ENCODE assay signal across 8 cellular contexts in genomic region chr13:42039946-42040729, GRCh38. TPM values are rescaled to one million over a fixed set of nuclear protein-coding genes. Genes with fewer than 3 reads are reported as not detected.
DNase-seq lines count a peak whose midpoint lies in the region; ATAC-seq, FAIRE-seq and TF ChIP-seq lines count a peak whose summit lies in the region.

No MANE protein-coding gene starts in this region.

- H3K4me1 Mint-ChIP-seq in activated CD4-positive, alpha-beta T cell treated with anti-CD3 and anti-CD28 coated beads, Interleukin-2, amount 10 ng/mL, durations not matched to agents 7 days and 5 days: peaks cover 23% of the 10 kb centered on the region

- TF ChIP-seq POLR2A in HepG2 (IDR thresholded peaks at IDR 0.05; ENCODE audit: insufficient read depth in 1 of 2, low read depth in 2 of 2, low read length in 2 of 2): no peak

- BruUV-seq in HepG2 (replicated peaks; lab: Mats Ljungman, UMichigan): no TSS peak

- H3K27ac Mint-ChIP-seq in activated CD4-positive, alpha-beta T cell treated with anti-CD3 and anti-CD28 coated beads, Interleukin-2, amount 10 ng/mL, durations not matched to agents 7 days and 5 days: peak overlapping the region; percentile 83

- peak overlapping the region; percentile 81 for H3K4me3 Mint-ChIP-seq in activated CD4-positive, alpha-beta T cell treated with anti-CD3 and anti-CD28 coated beads, Interleukin-2, amount 10 ng/mL, durations not matched to agents 7 days and 5 days

- CTCF ChIA-PET in activated CD4-positive, alpha-beta T cell treated with anti-CD3 and anti-CD28 coated beads, Interleukin-2, amount 10 ng/mL, durations not matched to agents 7 days and 5 days (lab: Charles Lee): interaction anchor here (0.7 kb wide), 1 partner anchor 79 kb away, joined by 3 read pairs; the partner anchor contains the start of gene VWA8
- CTCF ChIA-PET in HepG2 (lab: Yijun Ruan, JAX; ENCODE audit: low intra/inter-chr PET ratio, low total read pairs): no interaction called here

- H2AFZ ChIP-seq in HepG2 (ENCODE audit: low read length): no peak overlapping the region

- no peaks in the 10 kb centered on the region for H3K36me3 ChIP-seq in HepG2 (replicated peaks in 1 of 2; ENCODE audit: control insufficient read depth in 1 of 2, insufficient read depth in 2 of 2, low read length in 2 of 2)

- DNase-seq in AG09309 (ENCODE audit: low read depth): peak; percentile 52
- peak; percentile 85 for DNase-seq in NCI-H226
- peak; percentile 89 for DNase-seq in activated CD4-positive, alpha-beta T cell treated with anti-CD3 and anti-CD28 coated beads, Interleukin-2, amount 10 ng/mL, durations not matched to agents 7 days and 5 days
- DNase-seq in dedifferentiated amniotic fluid mesenchymal stem cell (ENCODE audit: extremely low spot score): peak; percentile 64
- no peak for DNase-seq in HepG2 (ENCODE audit: low spot score)
- DNase-seq in stimulated activated CD4-positive, alpha-beta T cell treated with anti-CD3 and anti-CD28 coated beads, Interleukin-2, amount 100 ng/mL, for 48 hours: peak; percentile 77 to 80

- H3K79me2 ChIP-seq in HepG2 (ENCODE audit: insufficient read depth, low read length): no peaks in the 10 kb centered on the region

- WGBS in HepG2 (ENCODE audit: low lambda C conversion rate): 1% methylated on average over 24 of the region's 91 CpGs

- H3K4me1 ChIP-seq in HepG2 (ENCODE audit: insufficient read depth, low read length): peaks cover 19% of the 10 kb centered on the region

- H3K9ac ChIP-seq in HepG2 (ENCODE audit: insufficient read depth, low read depth, low read length): no peak overlapping the region

- H3K36me3 Mint-ChIP-seq in activated CD4-positive, alpha-beta T cell treated with anti-CD3 and anti-CD28 coated beads, Interleukin-2, amount 10 ng/mL, durations not matched to agents 7 days and 5 days (ENCODE audit: low read depth): peaks cover 7% of the 10 kb centered on the region

- H3K9me3 Mint-ChIP-seq in activated CD4-positive, alpha-beta T cell treated with anti-CD3 and anti-CD28 coated beads, Interleukin-2, amount 10 ng/mL, durations not matched to agents 7 days and 5 days: peaks cover 10% of the 10 kb centered on the region

- TF ChIP-seq EP300 in HepG2 (IDR thresholded peaks at IDR 0.05; ENCODE audit: low read depth in 2 of 2, low read length in 2 of 2): no peak
- TF ChIP-seq EP300 in HepG2 (CRISPR knock-in tag; IDR thresholded peaks at IDR 0.05; ENCODE audit: borderline replicate concordance): no peak

- intact Hi-C loops in HepG2 (cut with micrococcal nuclease; ENCODE audit: unreplicated experiment): loop anchor here (2.0 to 5.0 kb wide), 3 partner anchors 79 to 373 kb away; partner anchors contain the start of gene VWA8

- FAIRE-seq in HepG2 (lab: Jason Lieb, UNC): no peak

- in situ Hi-C loops in HepG2 (cut with HindIII; ENCODE audit: extremely low pct_ligation_motif_present, low pct_unique_long_range_greater_than_20kb): no loop called here

- POLR2A ChIA-PET in activated CD4-positive, alpha-beta T cell treated with anti-CD3 and anti-CD28 coated beads, Interleukin-2, amount 10 ng/mL, durations not matched to agents 7 days and 5 days (lab: Charles Lee): no interaction called here
- POLR2A ChIA-PET in HepG2 (lab: Yijun Ruan, JAX): no interaction called here

- no peaks in the 10 kb centered on the region for H3K9me3 ChIP-seq in HepG2 (ENCODE audit: low read length)

- H3K27me3 ChIP-seq in HepG2 (ENCODE audit: control insufficient read depth in 1 of 2, insufficient read depth in 2 of 2, low read length in 2 of 2): peaks cover 8 to 44% of the 10 kb centered on the region in 2 experiments; a peak in 4 of 5 replicates

- H3K27ac ChIP-seq in HepG2 (ENCODE audit: extremely low read length, insufficient read depth, low read length): no peak overlapping the region

- H3K27me3 Mint-ChIP-seq in activated CD4-positive, alpha-beta T cell treated with anti-CD3 and anti-CD28 coated beads, Interleukin-2, amount 10 ng/mL, durations not matched to agents 7 days and 5 days: peaks cover 15% of the 10 kb centered on the region

- H3K4me3 ChIP-seq in AG09309 (ENCODE audit: control insufficient read depth, low read depth, low read length) (peak overlapping the region; percentile 83), HepG2 (replicated peaks in 1 of 3; ENCODE audit: insufficient read depth in 1 of 3, low read depth in 2 of 3, low read length in 3 of 3) (peak overlapping the region; percentile 42 to 71 (median 61))

- H4K20me1 ChIP-seq in HepG2 (ENCODE audit: insufficient read depth, low read length): no peaks in the 10 kb centered on the region

- no peak for TF ChIP-seq RAD21 in HepG2 (CRISPR knock-in tag; IDR thresholded peaks at IDR 0.05)

- H3K4me2 ChIP-seq in HepG2 (ENCODE audit: low read depth, low read length): peak overlapping the region; percentile 86

- ATAC-seq in GM18868 (IDR thresholded peaks at IDR 0.05; ENCODE audit: unreplicated experiment) (peak; percentile 69), HG03097 (IDR thresholded peaks at IDR 0.05; ENCODE audit: low FRiP score, unreplicated experiment) (peak; percentile 70), HepG2 (peak; percentile 82)

- TF ChIP-seq CTCF in AG09309 (IDR thresholded peaks at IDR 0.05; ENCODE audit: control insufficient read depth, insufficient read depth, low read depth, low read length, missing control alignments) (no peak), HepG2 (CRISPR knock-in tag; IDR thresholded peaks at IDR 0.05) (no peak)

TF ChIP-seq in HepG2, 621 proteins besides CTCF, POLR2A, EP300 and RAD21 (continues in another document):
- TF ChIP-seq ZNF143 (CRISPR knock-in tag; IDR thresholded peaks at IDR 0.05): no peak
- TF ChIP-seq, protein P1, sequence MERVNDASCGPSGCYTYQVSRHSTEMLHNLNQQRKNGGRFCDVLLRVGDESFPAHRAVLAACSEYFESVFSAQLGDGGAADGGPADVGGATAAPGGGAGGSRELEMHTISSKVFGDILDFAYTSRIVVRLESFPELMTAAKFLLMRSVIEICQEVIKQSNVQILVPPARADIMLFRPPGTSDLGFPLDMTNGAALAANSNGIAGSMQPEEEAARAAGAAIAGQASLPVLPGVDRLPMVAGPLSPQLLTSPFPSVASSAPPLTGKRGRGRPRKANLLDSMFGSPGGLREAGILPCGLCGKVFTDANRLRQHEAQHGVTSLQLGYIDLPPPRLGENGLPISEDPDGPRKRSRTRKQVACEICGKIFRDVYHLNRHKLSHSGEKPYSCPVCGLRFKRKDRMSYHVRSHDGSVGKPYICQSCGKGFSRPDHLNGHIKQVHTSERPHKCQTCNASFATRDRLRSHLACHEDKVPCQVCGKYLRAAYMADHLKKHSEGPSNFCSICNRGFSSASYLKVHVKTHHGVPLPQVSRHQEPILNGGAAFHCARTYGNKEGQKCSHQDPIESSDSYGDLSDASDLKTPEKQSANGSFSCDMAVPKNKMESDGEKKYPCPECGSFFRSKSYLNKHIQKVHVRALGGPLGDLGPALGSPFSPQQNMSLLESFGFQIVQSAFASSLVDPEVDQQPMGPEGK (CRISPR knock-in tag; IDR thresholded peaks at IDR 0.05): 0 out of 2 replicates have a peak, but pooled peaks have one; percentile 25
- no peak for TF ChIP-seq ZNF33A (CRISPR knock-in tag; IDR thresholded peaks at IDR 0.05; ENCODE audit: borderline replicate concordance)
- TF ChIP-seq ZNF484 (CRISPR knock-in tag; IDR thresholded peaks at IDR 0.05; ENCODE audit: borderline replicate concordance, low read depth): no peak
- peak; percentile 53 for TF ChIP-seq HNRNPK (IDR thresholded peaks at IDR 0.05; ENCODE audit: low read depth, low read length, poor library complexity, severe bottlenecking)
- no peak for TF ChIP-seq ZNF746 (CRISPR knock-in tag; IDR thresholded peaks at IDR 0.05)
- TF ChIP-seq PAF1 (CRISPR knock-in tag; IDR thresholded peaks at IDR 0.05): no peak
- TF ChIP-seq CBX2 (IDR thresholded peaks at IDR 0.05; ENCODE audit: low read depth, low read length): 0 out of 2 replicates have a peak, but pooled peaks have one; percentile 42
- 0 out of 2 replicates have a peak, but pooled peaks have one; percentile 71 for TF ChIP-seq CBX2 (CRISPR knock-in tag; IDR thresholded peaks at IDR 0.05; ENCODE audit: low read depth)

RNA-seq across cellular contexts. Expression of gene DGKH, which starts 8.3 kb away (rescaled TPM):
- 10 to 100 TPM; 17.3 to 18.2 TPM for total RNA-seq in activated CD4-positive, alpha-beta T cell treated with anti-CD3 and anti-CD28 coated beads, Interleukin-2, amount 10 ng/mL, durations not matched to agents 7 days and 5 days
- total RNA-seq in HepG2 (2016; rRNA removed; fragmentation: Illumina TruSeq; extraction: Trizol): 0.06 and 0.13 TPM in 2 replicates
- not detected in 2 replicates for total RNA-seq in HepG2 (2016; cell fraction: cytosol; rRNA removed; fragmentation: Illumina TruSeq; extraction: Trizol; ENCODE audit: low read depth)
- 0.02 and 0.04 TPM in 2 replicates for total RNA-seq in HepG2 (2016; cell fraction: insoluble cytoplasmic fraction; rRNA removed; fragmentation: Illumina TruSeq; extraction: Trizol)
- total RNA-seq in HepG2 (2016; cell fraction: membrane; rRNA removed; fragmentation: Illumina TruSeq; extraction: Trizol): 0.09 TPM in 1 of 2 replicates, not detected in the other
- total RNA-seq in HepG2 (2016; cell fraction: nucleus; rRNA removed; fragmentation: Illumina TruSeq; extraction: Trizol): 0.09 and 0.60 TPM in 2 replicates
- polyA plus RNA-seq in HepG2 (2011; rRNA removed): 0.01 and 0.05 TPM in 2 replicates
- 0.01 and 0.04 TPM in 2 replicates for polyA plus RNA-seq in HepG2 (2011; cell fraction: cytosol; rRNA removed)
- 0.09 and 0.10 TPM in 2 replicates for polyA plus RNA-seq in HepG2 (2011; cell fraction: nucleus; rRNA removed)
- 0.01 TPM in 2 replicates for polyA plus RNA-seq in HepG2 (2012)
- not detected in 2 replicates for polyA plus RNA-seq in HepG2 (2016; cell fraction: cytosol; fragmentation: Illumina TruSeq; extraction: Trizol; ENCODE audit: low read depth)
- polyA plus RNA-seq in HepG2 (2016; cell fraction: insoluble cytoplasmic fraction; fragmentation: Illumina TruSeq; extraction: Trizol; ENCODE audit: low read depth): 0.03 and 0.04 TPM in 2 replicates
- 0.16 TPM in 1 of 2 replicates, not detected in the other for polyA plus RNA-seq in HepG2 (2016; cell fraction: membrane; fragmentation: Illumina TruSeq; extraction: Trizol; ENCODE audit: low read depth)
- 0.07 and 0.16 TPM in 2 replicates for polyA plus RNA-seq in HepG2 (2016; cell fraction: nucleus; fragmentation: Illumina TruSeq; extraction: Trizol; ENCODE audit: insufficient read depth, low read depth)
- 0.18 and 12.6 TPM in 2 replicates for polyA minus RNA-seq in HepG2 (2011; rRNA and poly(A)+ RNA removed; ENCODE audit: low replicate concordance)
- polyA minus RNA-seq in HepG2 (2011; cell fraction: cytosol; rRNA and poly(A)+ RNA removed): under 0.01 and 0.10 TPM in 2 replicates
- 0.12 and 0.39 TPM in 2 replicates for polyA minus RNA-seq in HepG2 (2011; cell fraction: nucleus; rRNA and poly(A)+ RNA removed)

Comparison
In these comparisons a context has a peak if more than half of its experiments do, and no peak if none do; other contexts are left out.
1. RNA of gene DGKH, which starts 8.3 kb away (total RNA-seq): 17.3 to 18.2 TPM in activated CD4-positive, alpha-beta T cell treated with anti-CD3 and anti-CD28 coated beads, Interleukin-2, amount 10 ng/mL, durations not matched to agents 7 days and 5 days; 0.02 to 0.60 TPM in HepG2; every median in the first group is over 10 times any median in the second.
2. Peak in every context shown above with its lines, with median percentiles within 50 percentile points of each other: ATAC-seq.